ENCODE assay signal across 8 cellular contexts in the genomic region with DNA sequence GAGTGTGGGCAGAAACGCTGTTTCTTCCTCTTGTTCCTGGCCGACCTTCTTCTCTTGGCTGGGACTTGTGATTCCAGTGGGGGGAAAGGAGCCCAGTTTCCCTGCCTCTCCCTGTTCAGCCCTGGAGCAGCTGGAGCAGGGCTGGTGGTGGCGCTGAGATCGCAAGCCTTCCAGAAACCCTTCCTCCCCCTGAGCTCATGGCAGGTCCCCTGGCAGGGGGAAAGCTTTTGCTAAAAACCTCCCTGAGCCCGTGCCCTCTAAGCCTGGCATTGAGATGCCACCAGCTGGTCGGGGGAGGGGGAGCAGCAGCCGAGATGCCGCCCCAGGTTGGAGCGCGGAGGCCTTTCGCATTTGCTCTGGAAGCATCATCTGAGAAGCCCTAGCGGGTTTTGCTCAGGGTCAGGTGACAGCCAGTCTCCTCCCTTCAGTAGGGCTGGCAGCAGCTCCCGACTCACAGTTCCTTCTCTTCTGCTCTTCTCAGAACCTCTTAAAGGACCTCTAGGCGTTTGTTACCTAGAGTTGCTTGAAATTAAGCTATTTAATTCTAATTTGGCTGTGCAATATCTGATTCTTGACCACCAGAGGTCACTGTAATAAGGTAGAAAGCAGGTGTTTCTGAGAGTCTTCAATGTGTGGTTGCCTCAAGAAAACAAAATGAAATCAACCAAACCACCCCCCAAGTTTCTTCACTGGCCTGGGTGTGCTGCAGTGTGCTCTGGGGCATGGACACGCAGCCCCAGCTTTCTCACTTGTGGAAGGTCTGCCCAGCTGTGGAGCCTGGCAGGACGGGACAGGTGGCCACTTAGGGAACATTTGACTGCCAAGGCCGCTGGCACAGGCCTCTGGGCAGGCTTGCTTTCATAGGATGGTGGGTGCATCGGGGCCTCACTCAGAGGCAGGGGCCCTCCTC.
DNase-seq lines count a peak whose midpoint lies in the region; ATAC-seq and TF ChIP-seq lines count a peak whose summit lies in the region.

No MANE protein-coding gene starts in this region.

- H3K4me3 ChIP-seq in AG10803 (ENCODE audit: low read length) = no peak overlapping the region

- H3K4me1 Mint-ChIP-seq in chondrocyte (ENCODE audit: low read depth) = peaks cover 11% of the 10 kb centered on the region
- H3K4me1 Mint-ChIP-seq in nephron = peaks cover 22% of the 10 kb centered on the region
- no peaks in the 10 kb centered on the region for H3K4me1 Mint-ChIP-seq in stimulated activated naive CD8-positive, alpha-beta T cell treated with anti-CD3 and anti-CD28 coated beads, Interleukin-15, amount 100 ng/mL, for 72 hours

- H3K4me3 Mint-ChIP-seq in chondrocyte (ENCODE audit: unreplicated experiment) = no peak overlapping the region
- H3K4me3 Mint-ChIP-seq in nephron = no peak overlapping the region
- no peak overlapping the region for H3K4me3 Mint-ChIP-seq in stimulated activated naive CD8-positive, alpha-beta T cell treated with anti-CD3 and anti-CD28 coated beads, Interleukin-15, amount 100 ng/mL, for 72 hours

- no peaks in the 10 kb centered on the region for H3K36me3 Mint-ChIP-seq in chondrocyte (ENCODE audit: low read depth)
- no peaks in the 10 kb centered on the region for H3K36me3 Mint-ChIP-seq in nephron (ENCODE audit: low read depth)

- TF ChIP-seq CTCF in AG10803 (conservative IDR thresholded peaks at IDR 0.05; ENCODE audit: low read length) (peak; percentile 63), GM13976 (IDR thresholded peaks at IDR 0.05; ENCODE audit: borderline replicate concordance, control extremely low read depth, extremely low read depth, insufficient read depth, missing control alignments) (peak; percentile 33), chondrocyte (IDR thresholded peaks at IDR 0.05) (peak; percentile 88), nephron (IDR thresholded peaks at IDR 0.05; ENCODE audit: unreplicated experiment in 3 of 3) (peak; percentile 55 to 67 (median 56))

- peaks cover 3% of the 10 kb centered on the region for H3K27me3 Mint-ChIP-seq in chondrocyte (ENCODE audit: low read depth)
- peaks cover 40% of the 10 kb centered on the region for H3K27me3 Mint-ChIP-seq in nephron (ENCODE audit: low read depth)
- H3K27me3 Mint-ChIP-seq in stimulated activated naive CD8-positive, alpha-beta T cell treated with anti-CD3 and anti-CD28 coated beads, Interleukin-15, amount 100 ng/mL, for 72 hours = peaks cover 5% of the 10 kb centered on the region

- H3K9me3 Mint-ChIP-seq in chondrocyte (ENCODE audit: low read depth) (no peaks in the 10 kb centered on the region), nephron (no peaks in the 10 kb centered on the region)
- no peaks in the 10 kb centered on the region for H3K9me3 Mint-ChIP-seq in stimulated activated naive CD8-positive, alpha-beta T cell treated with anti-CD3 and anti-CD28 coated beads, Interleukin-15, amount 100 ng/mL, for 72 hours

- H3K27ac Mint-ChIP-seq in chondrocyte (ENCODE audit: unreplicated experiment) (no peak overlapping the region), nephron (no peak overlapping the region)
- H3K27ac Mint-ChIP-seq in stimulated activated naive CD8-positive, alpha-beta T cell treated with anti-CD3 and anti-CD28 coated beads, Interleukin-15, amount 100 ng/mL, for 72 hours = no peak overlapping the region

- ATAC-seq in GM18873 (IDR thresholded peaks at IDR 0.05; ENCODE audit: low FRiP score, unreplicated experiment) (no peak), GM21526 (IDR thresholded peaks at IDR 0.05; ENCODE audit: low FRiP score, unreplicated experiment) (no peak)
- no peak for ATAC-seq in stimulated activated naive CD8-positive, alpha-beta T cell treated with anti-CD3 and anti-CD28 coated beads, Interleukin-15, amount 100 ng/mL, for 72 hours

- in situ Hi-C loops in GM13976 (cut with MboI; ENCODE audit: low sequenced_read_pairs, unreplicated experiment) = loop anchor here (25.0 kb wide), 1 partner anchor 595 kb away; no protein-coding TSS in a partner anchor

- DNase-seq in AG10803 (ENCODE audit: low read depth) (peak; percentile 36), GM13976 (ENCODE audit: low spot score) (peak; percentile 79), NCI-H345 treated with DMSO at 0.1 percent for 48 hours (lab: John Stamatoyannopoulos, UW; ENCODE audit: unreplicated experiment) (peak; percentile 22), chondrocyte (ENCODE audit: low spot score) (no peak)
- DNase-seq in stimulated activated naive CD8-positive, alpha-beta T cell treated with anti-CD3 and anti-CD28 coated beads, Interleukin-15, amount 100 ng/mL, for 72 hours = no peak

Comparison
In these comparisons a context has a peak if more than half of its experiments do, and no peak if none do; other contexts are left out.
1. DNase-seq: peak in AG10803 (single experiment), GM13976 (single experiment) and NCI-H345 treated with DMSO at 0.1 percent for 48 hours (single experiment); none in chondrocyte (single experiment) and stimulated activated naive CD8-positive, alpha-beta T cell treated with anti-CD3 and anti-CD28 coated beads, Interleukin-15, amount 100 ng/mL, for 72 hours (0 of 2).
2. CTCF ChIP-seq: peak in every context shown above with its lines; median percentile 88 in chondrocyte; 63 in AG10803; 56 in nephron; 33 in GM13976.